1 cellular context compared by ENCODE assay signal in the genomic region with DNA sequence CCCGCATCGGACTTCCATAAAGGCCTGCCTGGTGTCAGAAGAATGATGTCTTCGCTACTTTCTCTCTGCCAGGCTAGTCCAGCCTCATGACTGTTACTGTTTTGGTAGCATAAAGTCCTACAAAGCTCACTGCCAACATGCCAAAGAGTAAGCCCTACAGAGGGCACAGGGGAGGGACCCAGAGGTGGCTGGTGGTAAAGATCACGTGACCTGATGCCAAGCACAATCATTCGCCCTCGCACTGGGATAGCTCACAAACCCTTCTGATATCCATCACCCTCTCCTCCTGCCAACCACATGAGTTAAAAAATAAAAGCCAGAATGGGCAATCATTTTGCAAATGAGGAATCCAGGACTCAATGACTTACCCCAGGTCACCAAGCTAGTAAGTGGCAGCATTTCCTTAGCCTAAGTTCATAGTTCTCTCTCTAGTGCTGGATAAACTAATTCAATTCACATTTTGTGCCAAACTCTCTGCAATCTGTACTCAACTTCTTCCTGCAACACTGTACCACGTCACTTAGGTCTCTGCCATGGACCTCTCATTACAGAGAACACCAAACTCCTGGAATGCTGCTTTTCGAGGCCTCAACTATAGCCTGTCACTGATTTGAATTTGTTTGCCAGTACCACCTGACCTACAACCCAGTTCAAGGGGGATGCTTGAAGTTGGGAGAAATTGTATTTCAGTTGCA.
TF ChIP-seq lines count a peak whose summit lies in the region.

No MANE protein-coding gene starts in this region.

TF ChIP-seq in HCT116, 20 proteins besides CTCF, POLR2A, EP300 and RAD21:
- TF ChIP-seq SRF (IDR thresholded peaks at IDR 0.05; ENCODE audit: low read depth) (no peak), POLR2AphosphoS5 (IDR thresholded peaks at IDR 0.05; ENCODE audit: low read depth, low read length) (no peak), EGR1 (IDR thresholded peaks at IDR 0.05; ENCODE audit: low read depth) (no peak), ZNF274 (IDR thresholded peaks at IDR 0.05; ENCODE audit: low read depth, low read length) (no peak)
- TF ChIP-seq, protein P1, sequence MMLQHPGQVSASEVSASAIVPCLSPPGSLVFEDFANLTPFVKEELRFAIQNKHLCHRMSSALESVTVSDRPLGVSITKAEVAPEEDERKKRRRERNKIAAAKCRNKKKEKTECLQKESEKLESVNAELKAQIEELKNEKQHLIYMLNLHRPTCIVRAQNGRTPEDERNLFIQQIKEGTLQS (IDR thresholded peaks at IDR 0.05), result no peak
